ENCODE assay signal across 1 cellular context in genomic region chr19:3373971-3374368, GRCh38.
TF ChIP-seq lines count a peak whose summit lies in the region.

No MANE protein-coding gene starts in this region.

TF ChIP-seq in H1, 55 proteins besides CTCF, POLR2A, EP300 and RAD21 (continued from another document):
- TF ChIP-seq CHD7 (IDR thresholded peaks at IDR 0.05; ENCODE audit: insufficient replicate concordance, low read length) (no peak), ATF3 (IDR thresholded peaks at IDR 0.05; ENCODE audit: insufficient read depth, low read depth, low read length) (no peak), SAP30 (IDR thresholded peaks at IDR 0.05; ENCODE audit: insufficient read depth, insufficient replicate concordance, low read length) (no peak), POU5F1 (IDR thresholded peaks at IDR 0.05; ENCODE audit: low read depth, low read length) (no peak), ASH2L (IDR thresholded peaks at IDR 0.05; ENCODE audit: low read length) (no peak), TBP (IDR thresholded peaks at IDR 0.05; ENCODE audit: low read depth, low read length) (no peak), KDM4A (IDR thresholded peaks at IDR 0.05; ENCODE audit: low read depth, low read length, severe bottlenecking) (no peak), SP4 (IDR thresholded peaks at IDR 0.05; ENCODE audit: low read length) (no peak), ATF2 (IDR thresholded peaks at IDR 0.05; ENCODE audit: low read length) (no peak), SIRT6 (IDR thresholded peaks at IDR 0.05; ENCODE audit: low read length) (no peak), HDAC2 (IDR thresholded peaks at IDR 0.05; ENCODE audit: borderline replicate concordance in 1 of 2, low read depth in 2 of 2, low read length in 2 of 2) (no peak), TAF1 (IDR thresholded peaks at IDR 0.05; ENCODE audit: low read depth, low read length) (no peak), USF2 (IDR thresholded peaks at IDR 0.05; ENCODE audit: low read length) (no peak), YY1 (IDR thresholded peaks at IDR 0.05; ENCODE audit: low read depth, low read length) (no peak), ZNF274 (IDR thresholded peaks at IDR 0.05; ENCODE audit: borderline replicate concordance, extremely low read depth, low read length) (no peak), MAX (IDR thresholded peaks at IDR 0.05) (no peak), TCF12 (IDR thresholded peaks at IDR 0.05; ENCODE audit: low read depth, low read length) (no peak)
TF ChIP-seq in H1: peak in this region for 0.
